Comparison of ENCODE assay signal across 26 cellular contexts in the genomic region with DNA sequence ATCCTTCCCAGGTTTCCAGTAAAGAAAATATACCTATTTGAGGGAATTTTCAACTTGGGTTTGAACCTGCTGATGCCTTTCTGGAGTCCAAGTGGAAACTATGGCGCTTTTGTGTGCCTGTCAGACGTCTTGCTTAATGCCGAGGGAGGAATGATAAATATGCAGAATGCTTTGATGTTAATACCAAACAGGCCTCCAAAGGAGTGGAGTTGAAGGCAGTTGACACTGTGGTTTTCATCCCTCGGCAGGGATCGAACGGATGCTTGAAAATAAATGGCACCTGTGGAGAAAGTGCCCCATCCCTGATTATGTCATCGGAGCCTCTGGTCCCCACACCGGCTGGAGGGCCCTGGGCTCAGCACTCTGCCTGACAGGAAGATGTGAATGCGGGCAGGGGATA.
"Had no signal": no experiment of that assay in that cellular context is flagged by ENCODE, and none has a peak within 500 bp of the region (broad histone marks: within the 10 kb centered on the region; RNA-seq: fewer than 3 reads in every experiment).

No MANE protein-coding gene starts in this region.

- H3K27me3 Mint-ChIP-seq: activated CD4-positive, alpha-beta T cell treated with anti-CD3 and anti-CD28 coated beads, Interleukin-2, amount 10 ng/mL, durations not matched to agents 7 days and 5 days; activated CD8-positive, alpha-beta T cell treated with anti-CD3 and anti-CD28 coated beads for 36 hours had no signal

- H3K36me3 ChIP-seq: brain microvascular endothelial cell, left ventricle myocardium inferior, thoracic aorta, upper lobe of left lung, WERI-Rb-1 had no signal

- H3K9me3 ChIP-seq: left ventricle myocardium inferior, thoracic aorta, upper lobe of left lung had no signal

- H3K4me3 ChIP-seq: hepatocyte, left ventricle myocardium inferior, thoracic aorta, upper lobe of left lung had no signal

- H3K4me1 ChIP-seq: left ventricle myocardium inferior, upper lobe of left lung had no signal

- H3K27me3 ChIP-seq: brain microvascular endothelial cell, hepatocyte, upper lobe of left lung had no signal

- DNase-seq: activated CD4-positive, alpha-beta T cell treated with anti-CD3 and anti-CD28 coated beads, Interleukin-2, amount 10 ng/mL, durations not matched to agents 7 days and 5 days; activated CD4-positive, CD25-positive, alpha-beta regulatory T cell treated with anti-CD3 and anti-CD28 coated beads, Interleukin-2, amount 50 U/mL, for 72 hours; activated CD8-positive, alpha-beta T cell treated with anti-CD3 and anti-CD28 coated beads for 36 hours; activated gamma-delta T cell; activated T-cell treated with anti-CD3 and anti-CD28 coated beads, Interleukin-2, amount 50 U/mL, for 4 hours; aorta; brain microvascular endothelial cell; central memory CD4-positive, alpha-beta T cell; dermis blood vessel endothelial cell; effector memory CD4-positive, alpha-beta T cell; foreskin melanocyte; immature natural killer cell; kidney glomerular epithelial cell; left ventricle myocardium inferior; naive thymus-derived CD8-positive, alpha-beta T cell; retina; stimulated activated CD4-positive, alpha-beta T cell treated with anti-CD3 and anti-CD28 coated beads, Interleukin-4, amount 100 ng/mL, for 24 hours; stimulated activated naive CD4-positive, alpha-beta T cell treated with Interleukin-2 at 50 U/mL for 16 hours; T-cell; upper lobe of left lung; WERI-Rb-1 had no signal

- H3K36me3 Mint-ChIP-seq: activated naive CD4-positive, alpha-beta T cell treated with anti-CD3 and anti-CD28 coated beads, Interleukin-2, amount 50 U/mL, for 72 hours; immature natural killer cell; mesothelial cell of epicardium; naive thymus-derived CD8-positive, alpha-beta T cell; T-cell had no signal

- H3K4me1 Mint-ChIP-seq: activated CD4-positive, alpha-beta T cell treated with anti-CD3 and anti-CD28 coated beads, Interleukin-2, amount 10 ng/mL, durations not matched to agents 7 days and 5 days; immature natural killer cell; T-cell had no signal

- H3K4me3 Mint-ChIP-seq: activated CD4-positive, alpha-beta T cell treated with anti-CD3 and anti-CD28 coated beads, Interleukin-2, amount 10 ng/mL, durations not matched to agents 7 days and 5 days; activated CD8-positive, alpha-beta T cell treated with anti-CD3 and anti-CD28 coated beads for 36 hours; activated T-cell treated with anti-CD3 and anti-CD28 coated beads, Interleukin-2, amount 50 U/mL, for 4 hours; immature natural killer cell; mesothelial cell of epicardium; naive thymus-derived CD8-positive, alpha-beta T cell; T-cell had no signal

- H3K27ac Mint-ChIP-seq: activated CD4-positive, alpha-beta T cell treated with anti-CD3 and anti-CD28 coated beads, Interleukin-2, amount 10 ng/mL, durations not matched to agents 7 days and 5 days; activated CD8-positive, alpha-beta T cell treated with anti-CD3 and anti-CD28 coated beads for 36 hours; activated naive CD4-positive, alpha-beta T cell treated with anti-CD3 and anti-CD28 coated beads, Interleukin-2, amount 50 U/mL, for 72 hours; immature natural killer cell; mesothelial cell of epicardium; naive thymus-derived CD8-positive, alpha-beta T cell; progenitor cell of endocrine pancreas; T-cell had no signal

- H3K4me2 ChIP-seq: hepatocyte had no signal

- H3K27ac ChIP-seq: brain microvascular endothelial cell, hepatocyte, left ventricle myocardium inferior, thoracic aorta, upper lobe of left lung, WERI-Rb-1 had no signal

- H3K9me3 Mint-ChIP-seq: activated CD4-positive, alpha-beta T cell treated with anti-CD3 and anti-CD28 coated beads, Interleukin-2, amount 10 ng/mL, durations not matched to agents 7 days and 5 days; activated CD8-positive, alpha-beta T cell treated with anti-CD3 and anti-CD28 coated beads for 36 hours; activated naive CD4-positive, alpha-beta T cell treated with anti-CD3 and anti-CD28 coated beads, Interleukin-2, amount 50 U/mL, for 72 hours; activated T-cell treated with anti-CD3 and anti-CD28 coated beads, Interleukin-2, amount 50 U/mL, for 4 hours; immature natural killer cell; mesothelial cell of epicardium; naive thymus-derived CD8-positive, alpha-beta T cell; T-cell had no signal
